9 cellular contexts compared by ENCODE assay signal in the genomic region with DNA sequence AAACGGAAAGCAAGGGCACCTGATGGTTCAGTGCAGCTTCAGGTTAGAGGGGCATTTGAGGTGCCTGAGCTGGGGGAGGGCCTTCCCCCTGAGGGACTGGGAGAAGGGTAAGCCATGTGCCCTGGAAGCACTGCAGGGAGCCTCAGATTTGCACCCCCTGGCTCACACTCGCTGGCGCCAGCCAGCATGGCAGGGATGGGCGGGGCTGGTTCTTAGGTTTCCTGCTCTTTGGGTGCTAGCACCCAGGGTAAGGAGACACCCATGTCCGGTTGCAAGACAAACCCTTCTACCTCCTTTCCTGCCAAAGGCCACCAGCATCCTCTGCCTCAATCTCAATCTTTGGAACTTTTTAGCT. TPM values are rescaled to one million over a fixed set of nuclear protein-coding genes. Genes with fewer than 3 reads are reported as not detected.
A peak's percentile ranks its signal among the peaks of the same experiment; 100 is the strongest.
DNase-seq lines count a peak whose midpoint lies in the region; ATAC-seq and TF ChIP-seq lines count a peak whose summit lies in the region.
"Had no signal": no experiment of that assay in that cellular context is flagged by ENCODE, and none has a peak within 500 bp of the region (broad histone marks: within the 10 kb centered on the region; RNA-seq: fewer than 3 reads in every experiment).

No MANE protein-coding gene starts in this region.

- TF ChIP-seq POLR2A in gastroesophageal sphincter (IDR thresholded peaks at IDR 0.05), result no peak

- no peak for TF ChIP-seq CTCF in type B pancreatic cell (conservative IDR thresholded peaks at IDR 0.05)
- TF ChIP-seq CTCF in gastroesophageal sphincter (IDR thresholded peaks at IDR 0.05), result no peak

- H3K27ac ChIP-seq in layer of hippocampus (ENCODE audit: low read depth, low read length), result peak overlapping the region; percentile 42
- peak overlapping the region in 1 of 4 donors; percentile 17 for H3K27ac ChIP-seq in gastroesophageal sphincter

- H3K36me3 ChIP-seq in gastroesophageal sphincter, result peaks cover 0 to 47% of the 10 kb centered on the region in 2 donors

- H3K4me1 ChIP-seq in gastroesophageal sphincter, result peaks cover 0 to 50% (median 19%) of the 10 kb centered on the region in 3 donors

- no peak overlapping the region for H3K4me3 ChIP-seq in gastroesophageal sphincter

- H3K9me3 ChIP-seq in gastroesophageal sphincter, result no peaks in the 10 kb centered on the region
- H3K9me3 ChIP-seq: left ventricle myocardium inferior had no signal

- intact Hi-C loops in activated CD4-positive, alpha-beta memory T cell treated with anti-CD3 and anti-CD28 coated beads for 36 hours (cut with micrococcal nuclease), result loop anchor here (1.0 kb wide), 2 partner anchors 39 to 80 kb away; a partner anchor contains a TSS

- peaks cover 66% of the 10 kb centered on the region for H3K4me1 Mint-ChIP-seq in activated CD4-positive, alpha-beta memory T cell treated with anti-CD3 and anti-CD28 coated beads for 36 hours (ENCODE audit: low read depth)
- H3K4me1 Mint-ChIP-seq in type B pancreatic cell (ENCODE audit: unreplicated experiment), result peaks cover 21% of the 10 kb centered on the region

- H3K27me3 ChIP-seq in layer of hippocampus (ENCODE audit: control insufficient read depth, insufficient read depth, low read length) (no peaks in the 10 kb centered on the region), gastroesophageal sphincter (no peaks in the 10 kb centered on the region)

- CTCF ChIA-PET in activated CD4-positive, alpha-beta memory T cell treated with anti-CD3 and anti-CD28 coated beads for 36 hours (lab: Charles Lee), result interaction anchor here (0.8 to 2.7 kb wide), 7 partner anchors 9 to 276 kb away, joined by 3 to 11 read pairs (median 3); no protein-coding TSS in a partner anchor

- H3K27me3 Mint-ChIP-seq in activated CD4-positive, alpha-beta memory T cell treated with anti-CD3 and anti-CD28 coated beads for 36 hours, result no peaks in the 10 kb centered on the region
- no peaks in the 10 kb centered on the region for H3K27me3 Mint-ChIP-seq in type B pancreatic cell

- peak; percentile 67 for DNase-seq in activated CD4-positive, CD25-positive, alpha-beta regulatory T cell treated with anti-CD3 and anti-CD28 coated beads, Interleukin-2, amount 50 U/mL, for 72 hours
- peak; percentile 78 for DNase-seq in activated CD4-positive, alpha-beta memory T cell treated with anti-CD3 and anti-CD28 coated beads for 36 hours
- DNase-seq in type B pancreatic cell (ENCODE audit: extremely low spot score, unreplicated experiment), result no peak
- no peak for DNase-seq in putamen (ENCODE audit: low spot score)
- no peak for DNase-seq in globus pallidus (ENCODE audit: low spot score)

- TF ChIP-seq EP300 in gastroesophageal sphincter (IDR thresholded peaks at IDR 0.05), result no peak

- peaks cover 34% of the 10 kb centered on the region for H3K36me3 Mint-ChIP-seq in activated CD4-positive, alpha-beta memory T cell treated with anti-CD3 and anti-CD28 coated beads for 36 hours
- H3K36me3 Mint-ChIP-seq in type B pancreatic cell, result peaks cover 10% of the 10 kb centered on the region

- peak overlapping the region; percentile 93 for H3K27ac Mint-ChIP-seq in activated CD4-positive, alpha-beta memory T cell treated with anti-CD3 and anti-CD28 coated beads for 36 hours
- no peak overlapping the region for H3K27ac Mint-ChIP-seq in type B pancreatic cell

- H3K4me3 Mint-ChIP-seq in activated CD4-positive, alpha-beta memory T cell treated with anti-CD3 and anti-CD28 coated beads for 36 hours, result peak overlapping the region; percentile 81
- peak overlapping the region; percentile 65 for H3K4me3 Mint-ChIP-seq in type B pancreatic cell

- POLR2A ChIA-PET in activated CD4-positive, alpha-beta memory T cell treated with anti-CD3 and anti-CD28 coated beads for 36 hours (lab: Charles Lee), result interaction anchor here (0.9 to 3.6 kb wide), 5 partner anchors 16 to 80 kb away, joined by 3 to 19 read pairs (median 9); a partner anchor contains a TSS

- no peaks in the 10 kb centered on the region for H3K9me3 Mint-ChIP-seq in activated CD4-positive, alpha-beta memory T cell treated with anti-CD3 and anti-CD28 coated beads for 36 hours
- H3K9me3 Mint-ChIP-seq in type B pancreatic cell, result no peaks in the 10 kb centered on the region

- no peak for ATAC-seq in activated CD4-positive, CD25-positive, alpha-beta regulatory T cell treated with anti-CD3 and anti-CD28 coated beads, Interleukin-2, amount 50 U/mL, for 24 hours
- no peak for ATAC-seq in gastroesophageal sphincter

- WGBS in gastroesophageal sphincter (ENCODE audit: low coverage in 1 of 2), 2 donors, result 80 to 84% methylated on average over 1 to 2 of the region's 5 CpGs

RNA-seq across cellular contexts. Expression of a gene that starts 2.3 kb away (rescaled TPM):
- total RNA-seq in activated CD4-positive, alpha-beta memory T cell treated with anti-CD3 and anti-CD28 coated beads for 36 hours, result 100 to 1,000 TPM; 146 to 150 TPM
- total RNA-seq in type B pancreatic cell (ENCODE audit: low replicate concordance) (16.1 and 65.1 TPM in 2 replicates), gastroesophageal sphincter (10 to 100 TPM in 1 of 4 donors, 1 to 10 TPM in 3; 2.3 to 11.0 (median 6.7) TPM)

RNA-seq across cellular contexts. Expression of a gene that starts 39.4 kb away (rescaled TPM):
- 10 to 100 TPM; 64.8 to 69.7 TPM for total RNA-seq in activated CD4-positive, alpha-beta memory T cell treated with anti-CD3 and anti-CD28 coated beads for 36 hours
- 26.5 and 43.9 TPM in 2 replicates for total RNA-seq in type B pancreatic cell (ENCODE audit: low replicate concordance)
- total RNA-seq in gastroesophageal sphincter, result 10 to 100 TPM; 14.4 to 39.1 (median 23.3) TPM

Comparison
In these comparisons a context has a peak if more than half of its experiments do, and no peak if none do; other contexts are left out.
1. DNase-seq: peak in activated CD4-positive, CD25-positive, alpha-beta regulatory T cell treated with anti-CD3 and anti-CD28 coated beads, Interleukin-2, amount 50 U/mL, for 72 hours (single experiment) and activated CD4-positive, alpha-beta memory T cell treated with anti-CD3 and anti-CD28 coated beads for 36 hours (single experiment); none in type B pancreatic cell (single experiment), putamen (single experiment) and globus pallidus (single experiment).